16 cellular contexts compared by ENCODE assay signal in the genomic region with DNA sequence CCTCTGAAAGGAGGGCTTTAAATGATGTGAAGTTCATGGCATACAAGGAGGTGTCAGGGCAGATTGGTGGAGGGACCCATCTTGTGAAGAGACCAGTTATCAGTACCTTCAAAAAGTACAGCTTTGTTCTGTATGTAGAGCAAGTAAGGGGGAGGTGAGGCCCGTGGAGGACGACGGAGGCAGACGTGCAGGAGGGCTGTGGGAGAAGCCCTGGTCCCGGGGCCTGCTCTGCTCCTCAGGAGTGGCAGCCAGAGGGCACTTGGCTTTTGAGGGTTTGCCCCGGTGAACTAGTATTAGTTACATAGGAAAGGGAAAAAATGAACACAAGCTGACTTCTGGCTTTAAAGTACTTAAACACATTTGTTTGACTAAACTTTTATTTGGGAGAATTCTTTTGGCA. TPM values are rescaled to one million over a fixed set of nuclear protein-coding genes. Genes with fewer than 3 reads are reported as not detected.
DNase-seq lines count a peak whose midpoint lies in the region; ATAC-seq and TF ChIP-seq lines count a peak whose summit lies in the region.
"Had no signal": no experiment of that assay in that cellular context is flagged by ENCODE, and none has a peak within 500 bp of the region (broad histone marks: within the 10 kb centered on the region; RNA-seq: fewer than 3 reads in every experiment).

No MANE protein-coding gene starts in this region.

- H3K27me3 ChIP-seq in CD4-positive, CD25-positive, alpha-beta regulatory T cell (ENCODE audit: control insufficient read depth, insufficient read depth, low read length), result no peaks in the 10 kb centered on the region
- H3K27me3 ChIP-seq in CD4-positive, alpha-beta memory T cell (ENCODE audit: insufficient read depth, low read length), result no peaks in the 10 kb centered on the region
- H3K27me3 ChIP-seq in naive thymus-derived CD4-positive, alpha-beta T cell (ENCODE audit: control insufficient read depth in 2 of 2, insufficient read depth in 2 of 2, low read length in 2 of 2), result no peaks in the 10 kb centered on the region
- no peaks in the 10 kb centered on the region for H3K27me3 ChIP-seq in neural progenitor cell
- H3K27me3 ChIP-seq in brain microvascular endothelial cell (replicated peaks), result no peaks in the 10 kb centered on the region
- H3K27me3 ChIP-seq: BE2C had no signal

- CTCF ChIA-PET in CD4-positive, alpha-beta memory T cell (lab: Charles Lee; ENCODE audit: partially characterized antibody), result interaction anchor here (2.5 kb wide), 1 partner anchor 135 kb away, joined by 13 read pairs; no protein-coding TSS in a partner anchor
- CTCF ChIA-PET in naive thymus-derived CD4-positive, alpha-beta T cell (lab: Charles Lee), result interaction anchor here (0.5 to 1.6 kb wide), 2 partner anchors 8 to 147 kb away, joined by 3 to 5 read pairs; no protein-coding TSS in a partner anchor

- peaks cover 18% of the 10 kb centered on the region for H3F3A ChIP-seq in neural progenitor cell (ENCODE audit: low read depth)

- in situ Hi-C loops in brain microvascular endothelial cell (cut with HindIII; ENCODE audit: low pct_ligation_motif_present, low sequenced_read_pairs), result no loop called here

- intact Hi-C loops in CD4-positive, alpha-beta memory T cell (cut with micrococcal nuclease), result no loop called here
- intact Hi-C loops in naive thymus-derived CD4-positive, alpha-beta T cell (cut with micrococcal nuclease), result no loop called here
- intact Hi-C loops in sciatic nerve (cut with DNase I), result no loop called here

- H3K27ac Mint-ChIP-seq in CD4-positive, CD25-positive, alpha-beta regulatory T cell, result peak overlapping the region in 2 of 3 donors; percentile 43 to 78
- H3K27ac Mint-ChIP-seq in CD4-positive, alpha-beta memory T cell, result peak overlapping the region in 6 of 7 donors; percentile 44 to 90 (median 62)
- H3K27ac Mint-ChIP-seq in activated naive CD8-positive, alpha-beta T cell treated with anti-CD3 and anti-CD28 coated beads for 36 hours, result peak overlapping the region; percentile 14
- peak overlapping the region in 8 of 9 donors; percentile 36 to 88 (median 69) for H3K27ac Mint-ChIP-seq in naive thymus-derived CD4-positive, alpha-beta T cell
- H3K27ac Mint-ChIP-seq in neural progenitor cell, result no peak overlapping the region

- H3K36me3 ChIP-seq in CD4-positive, CD25-positive, alpha-beta regulatory T cell (ENCODE audit: control insufficient read depth, insufficient read depth, low read length), result peaks cover 82% of the 10 kb centered on the region
- H3K36me3 ChIP-seq in CD4-positive, alpha-beta memory T cell (ENCODE audit: insufficient read depth, low read length), result peaks cover 47% of the 10 kb centered on the region
- peaks cover 7 to 61% (median 29%) of the 10 kb centered on the region in 3 experiments for H3K36me3 ChIP-seq in naive thymus-derived CD4-positive, alpha-beta T cell (ENCODE audit: control insufficient read depth in 2 of 3, insufficient read depth in 3 of 3, low read length in 3 of 3)
- H3K36me3 ChIP-seq in neural progenitor cell, result no peaks in the 10 kb centered on the region
- peaks cover 44% of the 10 kb centered on the region for H3K36me3 ChIP-seq in brain microvascular endothelial cell (replicated peaks)

- no peaks in the 10 kb centered on the region for H3K79me2 ChIP-seq in neural progenitor cell (ENCODE audit: low read depth)

- H4K20me1 ChIP-seq in neural progenitor cell (ENCODE audit: low read depth), result peaks cover 14% of the 10 kb centered on the region

- H3K4me2 ChIP-seq in neural progenitor cell, result no peak overlapping the region
- H3K4me2 ChIP-seq: PC-9 had no signal

- DNase-seq in CD4-positive, CD25-positive, alpha-beta regulatory T cell, result no peak
- DNase-seq in CD4-positive, alpha-beta memory T cell, result no peak
- DNase-seq in activated naive CD8-positive, alpha-beta T cell treated with anti-CD3 and anti-CD28 coated beads for 36 hours, result no peak
- no peak for DNase-seq in naive thymus-derived CD4-positive, alpha-beta T cell
- no peak for DNase-seq in neural progenitor cell (ENCODE audit: low spot score)
- no peak for DNase-seq in sciatic nerve (ENCODE audit: low spot score)
- DNase-seq in brain microvascular endothelial cell, result no peak
- DNase-seq: BE2C, DMS 273 treated with DMSO at 0.1 percent for 48 hours, GM23248, KG1, NCI-H1092 treated with DMSO at 0.1 percent for 48 hours, NCI-H1694 treated with DMSO at 0.1 percent for 48 hours, NCI-H446 treated with DMSO at 0.1 percent for 48 hours, NCI-H748 treated with DMSO at 0.1 percent for 48 hours, PC-9 had no signal

- no peaks in the 10 kb centered on the region for H3K4me1 ChIP-seq in CD4-positive, CD25-positive, alpha-beta regulatory T cell (ENCODE audit: control insufficient read depth, insufficient read depth, low read length, poor library complexity, severe bottlenecking)
- H3K4me1 ChIP-seq in CD4-positive, alpha-beta memory T cell (ENCODE audit: insufficient read depth, low read length), result peaks cover under 1% of the 10 kb centered on the region
- H3K4me1 ChIP-seq in naive thymus-derived CD4-positive, alpha-beta T cell (ENCODE audit: control insufficient read depth in 2 of 2, insufficient read depth in 2 of 2, low read length in 2 of 2), result no peaks in the 10 kb centered on the region
- peaks cover 14% of the 10 kb centered on the region for H3K4me1 ChIP-seq in neural progenitor cell
- H3K4me1 ChIP-seq: BE2C had no signal

- H3K9ac ChIP-seq in neural progenitor cell, result no peak overlapping the region
- H3K9ac ChIP-seq: GM23248 had no signal

- H3K9me3 Mint-ChIP-seq in CD4-positive, CD25-positive, alpha-beta regulatory T cell, result no peaks in the 10 kb centered on the region
- H3K9me3 Mint-ChIP-seq in CD4-positive, alpha-beta memory T cell, result no peaks in the 10 kb centered on the region
- H3K9me3 Mint-ChIP-seq in activated naive CD8-positive, alpha-beta T cell treated with anti-CD3 and anti-CD28 coated beads for 36 hours, result no peaks in the 10 kb centered on the region
- H3K9me3 Mint-ChIP-seq in naive thymus-derived CD4-positive, alpha-beta T cell, result no peaks in the 10 kb centered on the region
- no peaks in the 10 kb centered on the region for H3K9me3 Mint-ChIP-seq in neural progenitor cell

- no peak overlapping the region for H2AFZ ChIP-seq in neural progenitor cell (replicated peaks)
- H2AFZ ChIP-seq: GM23248, PC-9 had no signal

- H3K9me3 ChIP-seq in CD4-positive, CD25-positive, alpha-beta regulatory T cell (ENCODE audit: control insufficient read depth in 2 of 2, low read length in 2 of 2), result no peaks in the 10 kb centered on the region
- no peaks in the 10 kb centered on the region for H3K9me3 ChIP-seq in CD4-positive, alpha-beta memory T cell (ENCODE audit: control insufficient read depth in 1 of 2, low read length in 2 of 2)
- no peaks in the 10 kb centered on the region for H3K9me3 ChIP-seq in naive thymus-derived CD4-positive, alpha-beta T cell (ENCODE audit: control insufficient read depth in 2 of 3, low read length in 3 of 3)
- no peaks in the 10 kb centered on the region for H3K9me3 ChIP-seq in neural progenitor cell (ENCODE audit: low read depth)
- H3K9me3 ChIP-seq: BE2C had no signal

- no peak overlapping the region for H3K4me3 Mint-ChIP-seq in CD4-positive, CD25-positive, alpha-beta regulatory T cell
- no peak overlapping the region for H3K4me3 Mint-ChIP-seq in CD4-positive, alpha-beta memory T cell
- H3K4me3 Mint-ChIP-seq in activated naive CD8-positive, alpha-beta T cell treated with anti-CD3 and anti-CD28 coated beads for 36 hours, result no peak overlapping the region
- H3K4me3 Mint-ChIP-seq in naive thymus-derived CD4-positive, alpha-beta T cell, result no peak overlapping the region
- no peak overlapping the region for H3K4me3 Mint-ChIP-seq in neural progenitor cell

- ATAC-seq in CD4-positive, CD25-positive, alpha-beta regulatory T cell (ENCODE audit: low read depth in 2 of 2), result no peak
- no peak for ATAC-seq in naive thymus-derived CD4-positive, alpha-beta T cell
- ATAC-seq in sciatic nerve, result no peak

- H3K27me3 Mint-ChIP-seq in CD4-positive, CD25-positive, alpha-beta regulatory T cell, result no peaks in the 10 kb centered on the region
- H3K27me3 Mint-ChIP-seq in CD4-positive, alpha-beta memory T cell, result no peaks in the 10 kb centered on the region
- H3K27me3 Mint-ChIP-seq in activated naive CD8-positive, alpha-beta T cell treated with anti-CD3 and anti-CD28 coated beads for 36 hours, result no peaks in the 10 kb centered on the region
- H3K27me3 Mint-ChIP-seq in naive thymus-derived CD4-positive, alpha-beta T cell, result no peaks in the 10 kb centered on the region
- H3K27me3 Mint-ChIP-seq in neural progenitor cell (ENCODE audit: insufficient read depth, low read depth), result no peaks in the 10 kb centered on the region

- TF ChIP-seq CTCF in neural progenitor cell (IDR thresholded peaks at IDR 0.05) (no peak), brain microvascular endothelial cell (IDR thresholded peaks at IDR 0.05; ENCODE audit: low read depth, low read length, missing control alignments) (no peak)

- peaks cover 48% of the 10 kb centered on the region for H3K36me3 Mint-ChIP-seq in CD4-positive, CD25-positive, alpha-beta regulatory T cell
- H3K36me3 Mint-ChIP-seq in CD4-positive, alpha-beta memory T cell, result peaks cover 50 to 71% of the 10 kb centered on the region in 2 donors
- peaks cover 13% of the 10 kb centered on the region for H3K36me3 Mint-ChIP-seq in activated naive CD8-positive, alpha-beta T cell treated with anti-CD3 and anti-CD28 coated beads for 36 hours
- peaks cover 12 to 39% (median 25%) of the 10 kb centered on the region in 5 donors for H3K36me3 Mint-ChIP-seq in naive thymus-derived CD4-positive, alpha-beta T cell
- peaks cover 36% of the 10 kb centered on the region for H3K36me3 Mint-ChIP-seq in neural progenitor cell

- POLR2A ChIA-PET in CD4-positive, alpha-beta memory T cell (lab: Charles Lee; ENCODE audit: partially characterized antibody), result interaction anchor here (1.1 kb wide), 1 partner anchor 42 kb away, joined by 3 read pairs; a partner anchor contains a TSS
- POLR2A ChIA-PET in naive thymus-derived CD4-positive, alpha-beta T cell (lab: Charles Lee), result interaction anchor here (1.0 kb wide), 1 partner anchor 39 kb away, joined by 3 read pairs; no protein-coding TSS in a partner anchor

- H3K27ac ChIP-seq in CD4-positive, CD25-positive, alpha-beta regulatory T cell (ENCODE audit: insufficient read depth, low read length, poor library complexity, severe bottlenecking), result no peak overlapping the region
- no peak overlapping the region for H3K27ac ChIP-seq in CD4-positive, alpha-beta memory T cell (ENCODE audit: low read depth, low read length)
- no peak overlapping the region for H3K27ac ChIP-seq in naive thymus-derived CD4-positive, alpha-beta T cell (ENCODE audit: low read depth, low read length)
- no peak overlapping the region for H3K27ac ChIP-seq in neural progenitor cell
- H3K27ac ChIP-seq in brain microvascular endothelial cell, result no peak overlapping the region
- H3K27ac ChIP-seq: GM23248, PC-9 had no signal

- peaks cover 4 to 13% (median 7%) of the 10 kb centered on the region in 4 donors for H3K4me1 Mint-ChIP-seq in CD4-positive, CD25-positive, alpha-beta regulatory T cell
- peaks cover 4 to 16% (median 6%) of the 10 kb centered on the region in 4 donors for H3K4me1 Mint-ChIP-seq in CD4-positive, alpha-beta memory T cell
- H3K4me1 Mint-ChIP-seq in activated naive CD8-positive, alpha-beta T cell treated with anti-CD3 and anti-CD28 coated beads for 36 hours, result peaks cover 5% of the 10 kb centered on the region
- H3K4me1 Mint-ChIP-seq in naive thymus-derived CD4-positive, alpha-beta T cell, result peaks cover 4 to 13% (median 5%) of the 10 kb centered on the region in 7 donors
- peaks cover 11% of the 10 kb centered on the region for H3K4me1 Mint-ChIP-seq in neural progenitor cell

- no peak overlapping the region for H3K4me3 ChIP-seq in CD4-positive, CD25-positive, alpha-beta regulatory T cell (ENCODE audit: low read depth, low read length)
- H3K4me3 ChIP-seq in CD4-positive, alpha-beta memory T cell (ENCODE audit: low read length in 2 of 2), result no peak overlapping the region
- no peak overlapping the region for H3K4me3 ChIP-seq in naive thymus-derived CD4-positive, alpha-beta T cell (ENCODE audit: low read length)
- H3K4me3 ChIP-seq in neural progenitor cell, result no peak overlapping the region
- no peak overlapping the region for H3K4me3 ChIP-seq in brain microvascular endothelial cell (ENCODE audit: low read depth, low read length)
- H3K4me3 ChIP-seq: GM23248, PC-9 had no signal

RNA-seq across cellular contexts. Expression of a gene that starts 42.1 kb away (rescaled TPM):
- total RNA-seq in CD4-positive, CD25-positive, alpha-beta regulatory T cell, result 48.9 TPM
- 10 to 100 TPM; 18.0 to 34.8 (median 29.3) TPM for polyA plus RNA-seq in CD4-positive, CD25-positive, alpha-beta regulatory T cell
- total RNA-seq in CD4-positive, alpha-beta memory T cell, result 10 to 100 TPM; 51.1 to 59.8 TPM
- 10 to 100 TPM; 28.8 to 29.5 TPM for polyA plus RNA-seq in CD4-positive, alpha-beta memory T cell
- total RNA-seq in activated naive CD8-positive, alpha-beta T cell treated with anti-CD3 and anti-CD28 coated beads for 36 hours, result 10 to 100 TPM; 17.1 to 17.4 TPM
- 10 to 100 TPM; 29.7 to 50.1 (median 43.4) TPM for total RNA-seq in naive thymus-derived CD4-positive, alpha-beta T cell
- 10 to 100 TPM; 26.5 to 31.2 TPM for polyA plus RNA-seq in naive thymus-derived CD4-positive, alpha-beta T cell
- total RNA-seq in neural progenitor cell (ENCODE audit: low replicate concordance) (26.2 and 36.0 TPM in 2 replicates), sciatic nerve (34.4 TPM)
